8 cellular contexts compared by ENCODE assay signal in genomic region chr4:112516401-112517066, GRCh38. TPM values are rescaled to one million over a fixed set of nuclear protein-coding genes. Genes with fewer than 3 reads are reported as not detected.
DNase-seq lines count a peak whose midpoint lies in the region; ATAC-seq, FAIRE-seq and TF ChIP-seq lines count a peak whose summit lies in the region.

No MANE protein-coding gene starts in this region.

- H3K27me3 ChIP-seq in dorsolateral prefrontal cortex (peaks cover 19 to 100% (median 97%) of the 10 kb centered on the region in 45 donors), pancreas (peaks cover 14 to 79% (median 39%) of the 10 kb centered on the region in 4 donors)

- FAIRE-seq in pancreas (lab: Jason Lieb, UNC) = no peak

- H3K27me3 Mint-ChIP-seq in activated naive CD4-positive, alpha-beta T cell treated with anti-CD3 and anti-CD28 coated beads for 36 hours (ENCODE audit: low read depth) = peaks cover 87% of the 10 kb centered on the region

- H3K4me3 ChIP-seq in dorsolateral prefrontal cortex (peak overlapping the region; percentile 7 to 77 (median 58)), pancreas (peak overlapping the region in 2 of 4 donors; percentile 42 to 70)

- H3K27ac ChIP-seq in dorsolateral prefrontal cortex (no peak overlapping the region), pancreas (no peak overlapping the region)

- no peaks in the 10 kb centered on the region for H3K9me3 ChIP-seq in pancreas

- peaks cover 2% of the 10 kb centered on the region for H3K36me3 Mint-ChIP-seq in activated naive CD4-positive, alpha-beta T cell treated with anti-CD3 and anti-CD28 coated beads for 36 hours (ENCODE audit: low read depth)
- peaks cover 15 to 37% of the 10 kb centered on the region in 2 donors for H3K36me3 Mint-ChIP-seq in activated naive CD4-positive, alpha-beta T cell treated with anti-CD3 and anti-CD28 coated beads, Interleukin-2, amount 50 U/mL, for 72 hours

- DNase-seq in activated naive CD4-positive, alpha-beta T cell treated with anti-CD3 and anti-CD28 coated beads for 36 hours = peak; percentile 10
- no peak for DNase-seq in activated naive CD4-positive, alpha-beta T cell treated with anti-CD3 and anti-CD28 coated beads, Interleukin-2, amount 50 U/mL, for 72 hours (ENCODE audit: low spot score in 2 of 2)
- DNase-seq in NCI-H69 (lab: John Stamatoyannopoulos, UW) = peak; percentile 93
- DNase-seq in dorsolateral prefrontal cortex = no peak
- peak in 3 of 6 donors; percentile 21 to 67 (median 66) for DNase-seq in pancreas
- DNase-seq in ACHN = no peak
- DNase-seq in globus pallidus (ENCODE audit: low spot score) = no peak

- 1 to 2% methylated on average over 43 to 56 of the region's 56 CpGs for WGBS in pancreas, 2 donors

- peak overlapping the region; percentile 96 for H3K4me3 Mint-ChIP-seq in activated naive CD4-positive, alpha-beta T cell treated with anti-CD3 and anti-CD28 coated beads for 36 hours

- H3K4me1 ChIP-seq in pancreas = peaks cover 4 to 16% (median 16%) of the 10 kb centered on the region in 3 donors

- TF ChIP-seq CTCF in dorsolateral prefrontal cortex (IDR thresholded peaks at IDR 0.05 in 54 of 56, conservative IDR thresholded peaks at IDR 0.05 in 2 of 56; ENCODE audit: low read depth in 1 of 56, partially characterized antibody in 56 of 56) = no peak
- no peak for TF ChIP-seq CTCF in pancreas (IDR thresholded peaks at IDR 0.05)

- in situ Hi-C loops in ACHN (cut with HindIII; ENCODE audit: low pct_ligation_motif_present, low pct_unique_long_range_greater_than_20kb, low sequenced_read_pairs) = no loop called here

- H3K9me3 Mint-ChIP-seq in activated naive CD4-positive, alpha-beta T cell treated with anti-CD3 and anti-CD28 coated beads for 36 hours = no peaks in the 10 kb centered on the region
- peaks cover 2 to 4% of the 10 kb centered on the region in 2 donors for H3K9me3 Mint-ChIP-seq in activated naive CD4-positive, alpha-beta T cell treated with anti-CD3 and anti-CD28 coated beads, Interleukin-2, amount 50 U/mL, for 72 hours

- peaks cover 40% of the 10 kb centered on the region for H3K4me1 Mint-ChIP-seq in activated naive CD4-positive, alpha-beta T cell treated with anti-CD3 and anti-CD28 coated beads for 36 hours (ENCODE audit: low read depth)

- H3K36me3 ChIP-seq in pancreas = no peaks in the 10 kb centered on the region

- intact Hi-C loops in activated naive CD4-positive, alpha-beta T cell treated with anti-CD3 and anti-CD28 coated beads for 36 hours (cut with micrococcal nuclease) = no loop called here
- intact Hi-C loops in dorsolateral prefrontal cortex (cut with DNase I) = loop anchor here in 1 of 2 donors (10.0 kb wide), 1 partner anchor 1892 kb away; the partner anchor contains the start of gene PITX2
- intact Hi-C loops in pancreas (cut with DNase I) = no loop called here

- no peak for ATAC-seq in activated naive CD4-positive, alpha-beta T cell treated with anti-CD3 and anti-CD28 coated beads, Interleukin-2, amount 50 U/mL, for 72 hours
- ATAC-seq in HG02885 (IDR thresholded peaks at IDR 0.05; ENCODE audit: poor library complexity, unreplicated experiment) = peak; percentile 28
- ATAC-seq in pancreas = peak; percentile 42 to 57 (median 46)

- H3K27ac Mint-ChIP-seq in activated naive CD4-positive, alpha-beta T cell treated with anti-CD3 and anti-CD28 coated beads for 36 hours = no peak overlapping the region
- no peak overlapping the region for H3K27ac Mint-ChIP-seq in activated naive CD4-positive, alpha-beta T cell treated with anti-CD3 and anti-CD28 coated beads, Interleukin-2, amount 50 U/mL, for 72 hours

- CTCF ChIA-PET in activated naive CD4-positive, alpha-beta T cell treated with anti-CD3 and anti-CD28 coated beads for 36 hours (lab: Charles Lee) = interaction anchor here (0.6 to 1.8 kb wide), 4 partner anchors 10 to 327 kb away, joined by 3 to 5 read pairs (median 4); no protein-coding TSS in a partner anchor

RNA-seq across cellular contexts. Expression of gene NEUROG2, which starts 0.6 kb away (rescaled TPM):
- total RNA-seq in activated naive CD4-positive, alpha-beta T cell treated with anti-CD3 and anti-CD28 coated beads for 36 hours = under 1 TPM in 1 of 2 experiments, not detected in 1; 0.14 TPM
- under 1 TPM in 1 of 2 donors, not detected in 1; 0.10 TPM for total RNA-seq in activated naive CD4-positive, alpha-beta T cell treated with anti-CD3 and anti-CD28 coated beads, Interleukin-2, amount 50 U/mL, for 72 hours
- total RNA-seq in dorsolateral prefrontal cortex (1 to 10 TPM in 1 of 120 experiments, under 1 TPM in 72, not detected in 47; 0.19 to 1.2 (median 0.41) TPM), pancreas (not detected)
- not detected for polyA plus RNA-seq in pancreas

Comparison
In these comparisons a context has a peak if more than half of its experiments do, and no peak if none do; other contexts are left out.
1. DNase-seq: peak in activated naive CD4-positive, alpha-beta T cell treated with anti-CD3 and anti-CD28 coated beads for 36 hours (single experiment) and NCI-H69 (single experiment); none in activated naive CD4-positive, alpha-beta T cell treated with anti-CD3 and anti-CD28 coated beads, Interleukin-2, amount 50 U/mL, for 72 hours (0 of 2), dorsolateral prefrontal cortex (0 of 10), ACHN (single experiment) and globus pallidus (single experiment).
2. ATAC-seq: peak in HG02885 (single experiment) and pancreas (4 of 4); none in activated naive CD4-positive, alpha-beta T cell treated with anti-CD3 and anti-CD28 coated beads, Interleukin-2, amount 50 U/mL, for 72 hours (0 of 2).